1 cellular context compared by ENCODE assay signal in the genomic region with DNA sequence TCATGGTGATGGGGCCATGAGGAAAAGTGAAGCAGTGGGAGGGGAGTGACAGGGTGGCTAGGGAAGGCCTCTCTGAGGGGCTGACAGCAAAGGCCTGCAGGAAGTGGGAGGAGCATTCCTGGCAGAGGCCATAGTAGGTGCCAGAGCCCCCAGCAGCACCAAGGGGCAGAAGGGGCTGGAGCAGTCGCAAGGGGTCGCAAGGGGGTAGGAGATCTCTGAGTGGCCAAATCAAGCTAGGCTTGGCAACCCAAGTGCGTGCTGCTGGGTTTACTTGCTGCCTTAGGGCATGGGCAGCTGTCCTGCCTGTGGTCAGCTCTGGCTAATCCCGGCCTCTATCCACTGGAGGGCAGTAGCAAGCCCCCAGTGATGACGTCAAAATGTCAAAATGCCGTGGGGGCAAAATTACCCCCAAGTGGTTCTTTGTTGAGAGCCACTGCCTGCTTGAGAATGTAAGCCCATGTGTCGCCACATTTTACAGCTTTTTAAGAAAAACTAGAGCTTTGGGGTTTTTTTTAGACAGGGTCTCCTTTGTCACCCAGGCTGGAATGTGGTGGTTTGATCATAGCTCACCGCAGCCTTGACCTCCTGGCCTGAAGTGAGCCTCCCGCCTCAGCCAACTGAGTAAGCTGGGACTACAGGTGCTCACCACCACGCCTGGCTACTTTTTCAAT.
A peak's percentile ranks its signal among the peaks of the same experiment; 100 is the strongest.
TF ChIP-seq lines count a peak whose summit lies in the region.

No MANE protein-coding gene starts in this region.

TF ChIP-seq in K562, 482 proteins besides CTCF, POLR2A, EP300 and RAD21 (continued from another document):
- TF ChIP-seq CREB1 (IDR thresholded peaks at IDR 0.05) = peak; percentile 77
- peak; percentile 91 for TF ChIP-seq CREB1 (CRISPR knock-in tag; IDR thresholded peaks at IDR 0.05)
- TF ChIP-seq, protein P1, sequence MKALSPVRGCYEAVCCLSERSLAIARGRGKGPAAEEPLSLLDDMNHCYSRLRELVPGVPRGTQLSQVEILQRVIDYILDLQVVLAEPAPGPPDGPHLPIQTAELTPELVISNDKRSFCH (CRISPR knock-in tag; IDR thresholded peaks at IDR 0.05) = no peak
- TF ChIP-seq, protein P1 (tag; IDR thresholded peaks at IDR 0.05) = peak; percentile 20; the same call in 1 of the 2 replicates
- TF ChIP-seq SMC3 (conservative IDR thresholded peaks at IDR 0.05; ENCODE audit: insufficient read depth, low read depth, low read length) = peak; percentile 51
- TF ChIP-seq, protein P2, sequence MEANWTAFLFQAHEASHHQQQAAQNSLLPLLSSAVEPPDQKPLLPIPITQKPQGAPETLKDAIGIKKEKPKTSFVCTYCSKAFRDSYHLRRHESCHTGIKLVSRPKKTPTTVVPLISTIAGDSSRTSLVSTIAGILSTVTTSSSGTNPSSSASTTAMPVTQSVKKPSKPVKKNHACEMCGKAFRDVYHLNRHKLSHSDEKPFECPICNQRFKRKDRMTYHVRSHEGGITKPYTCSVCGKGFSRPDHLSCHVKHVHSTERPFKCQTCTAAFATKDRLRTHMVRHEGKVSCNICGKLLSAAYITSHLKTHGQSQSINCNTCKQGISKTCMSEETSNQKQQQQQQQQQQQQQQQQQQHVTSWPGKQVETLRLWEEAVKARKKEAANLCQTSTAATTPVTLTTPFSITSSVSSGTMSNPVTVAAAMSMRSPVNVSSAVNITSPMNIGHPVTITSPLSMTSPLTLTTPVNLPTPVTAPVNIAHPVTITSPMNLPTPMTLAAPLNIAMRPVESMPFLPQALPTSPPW (CRISPR knock-in tag; IDR thresholded peaks at IDR 0.05) = peak; percentile 70
TF ChIP-seq in K562: peak in this region for 49.
